ENCODE assay signal across 1 cellular context in the genomic region with DNA sequence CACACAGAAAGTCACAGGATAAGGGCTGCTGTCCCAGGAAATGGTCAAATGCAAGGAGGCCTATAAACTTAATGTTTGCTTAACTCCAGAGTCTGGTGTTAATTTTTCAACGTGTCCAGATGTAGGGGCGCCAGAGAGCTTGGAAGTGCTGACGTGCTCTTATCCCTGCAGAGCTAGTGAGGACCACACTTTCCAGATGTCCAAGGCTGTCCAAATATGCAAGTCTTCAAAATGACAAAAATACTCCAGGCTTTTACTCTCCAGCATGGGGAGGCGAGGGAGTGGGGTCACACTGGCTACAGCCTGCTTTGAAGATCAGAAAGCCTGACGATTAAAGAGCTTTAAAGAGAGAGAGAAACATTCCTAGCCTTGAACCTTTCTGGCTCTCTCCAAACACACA.
TF ChIP-seq lines count a peak whose summit lies in the region.

No MANE protein-coding gene starts in this region.

TF ChIP-seq in HepG2, 621 proteins besides CTCF, POLR2A, EP300 and RAD21 (continued from another document):
- TF ChIP-seq, protein P1, sequence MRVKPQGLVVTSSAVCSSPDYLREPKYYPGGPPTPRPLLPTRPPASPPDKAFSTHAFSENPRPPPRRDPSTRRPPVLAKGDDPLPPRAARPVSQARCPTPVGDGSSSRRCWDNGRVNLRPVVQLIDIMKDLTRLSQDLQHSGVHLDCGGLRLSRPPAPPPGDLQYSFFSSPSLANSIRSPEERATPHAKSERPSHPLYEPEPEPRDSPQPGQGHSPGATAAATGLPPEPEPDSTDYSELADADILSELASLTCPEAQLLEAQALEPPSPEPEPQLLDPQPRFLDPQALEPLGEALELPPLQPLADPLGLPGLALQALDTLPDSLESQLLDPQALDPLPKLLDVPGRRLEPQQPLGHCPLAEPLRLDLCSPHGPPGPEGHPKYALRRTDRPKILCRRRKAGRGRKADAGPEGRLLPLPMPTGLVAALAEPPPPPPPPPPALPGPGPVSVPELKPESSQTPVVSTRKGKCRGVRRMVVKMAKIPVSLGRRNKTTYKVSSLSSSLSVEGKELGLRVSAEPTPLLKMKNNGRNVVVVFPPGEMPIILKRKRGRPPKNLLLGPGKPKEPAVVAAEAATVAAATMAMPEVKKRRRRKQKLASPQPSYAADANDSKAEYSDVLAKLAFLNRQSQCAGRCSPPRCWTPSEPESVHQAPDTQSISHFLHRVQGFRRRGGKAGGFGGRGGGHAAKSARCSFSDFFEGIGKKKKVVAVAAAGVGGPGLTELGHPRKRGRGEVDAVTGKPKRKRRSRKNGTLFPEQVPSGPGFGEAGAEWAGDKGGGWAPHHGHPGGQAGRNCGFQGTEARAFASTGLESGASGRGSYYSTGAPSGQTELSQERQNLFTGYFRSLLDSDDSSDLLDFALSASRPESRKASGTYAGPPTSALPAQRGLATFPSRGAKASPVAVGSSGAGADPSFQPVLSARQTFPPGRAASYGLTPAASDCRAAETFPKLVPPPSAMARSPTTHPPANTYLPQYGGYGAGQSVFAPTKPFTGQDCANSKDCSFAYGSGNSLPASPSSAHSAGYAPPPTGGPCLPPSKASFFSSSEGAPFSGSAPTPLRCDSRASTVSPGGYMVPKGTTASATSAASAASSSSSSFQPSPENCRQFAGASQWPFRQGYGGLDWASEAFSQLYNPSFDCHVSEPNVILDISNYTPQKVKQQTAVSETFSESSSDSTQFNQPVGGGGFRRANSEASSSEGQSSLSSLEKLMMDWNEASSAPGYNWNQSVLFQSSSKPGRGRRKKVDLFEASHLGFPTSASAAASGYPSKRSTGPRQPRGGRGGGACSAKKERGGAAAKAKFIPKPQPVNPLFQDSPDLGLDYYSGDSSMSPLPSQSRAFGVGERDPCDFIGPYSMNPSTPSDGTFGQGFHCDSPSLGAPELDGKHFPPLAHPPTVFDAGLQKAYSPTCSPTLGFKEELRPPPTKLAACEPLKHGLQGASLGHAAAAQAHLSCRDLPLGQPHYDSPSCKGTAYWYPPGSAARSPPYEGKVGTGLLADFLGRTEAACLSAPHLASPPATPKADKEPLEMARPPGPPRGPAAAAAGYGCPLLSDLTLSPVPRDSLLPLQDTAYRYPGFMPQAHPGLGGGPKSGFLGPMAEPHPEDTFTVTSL (CRISPR knock-in tag; IDR thresholded peaks at IDR 0.05; ENCODE audit: borderline replicate concordance), result peak; percentile 19; the same call in 1 of the 2 replicates
- TF ChIP-seq PHF21A (CRISPR knock-in tag; IDR thresholded peaks at IDR 0.05) (peak; percentile 59), ZUFSP (CRISPR knock-in tag; IDR thresholded peaks at IDR 0.05; ENCODE audit: borderline replicate concordance) (no peak), SKIL (CRISPR knock-in tag; IDR thresholded peaks at IDR 0.05; ENCODE audit: borderline replicate concordance) (no peak), FOXA3 (CRISPR knock-in tag; IDR thresholded peaks at IDR 0.05) (0 out of 2 replicates have a peak, but pooled peaks have one; percentile 12), PAF1 (CRISPR knock-in tag; IDR thresholded peaks at IDR 0.05) (no peak), ZNF788 (CRISPR knock-in tag; IDR thresholded peaks at IDR 0.05; ENCODE audit: borderline replicate concordance) (peak; percentile 39; the same call in 1 of the 2 replicates), TBX2 (CRISPR knock-in tag; IDR thresholded peaks at IDR 0.05; ENCODE audit: borderline replicate concordance) (peak; percentile 59), XRCC5 (optimal IDR thresholded peaks at IDR 0.05; ENCODE audit: low read length) (peak; percentile 52), STAG1 (CRISPR knock-in tag; IDR thresholded peaks at IDR 0.05) (peak; percentile 79), NR2F1 (CRISPR knock-in tag; IDR thresholded peaks at IDR 0.05) (peak in 1 of 2 experiments; percentile 48; a peak in 1 of 4 replicates), RXRB (CRISPR knock-in tag; IDR thresholded peaks at IDR 0.05; ENCODE audit: borderline replicate concordance) (peak; percentile 38; the same call in 1 of the 2 replicates), TGIF2 (CRISPR knock-in tag; IDR thresholded peaks at IDR 0.05) (no peak), ZNF136 (CRISPR knock-in tag; IDR thresholded peaks at IDR 0.05; ENCODE audit: low read depth) (0 out of 2 replicates have a peak, but pooled peaks have one; percentile 36), SMC3 (IDR thresholded peaks at IDR 0.05; ENCODE audit: low read length) (peak; percentile 48; the same call in 1 of the 2 replicates), SMAD3 (CRISPR knock-in tag; IDR thresholded peaks at IDR 0.05) (no peak; the same call in 1 of the 2 replicates), RNF2 (conservative IDR thresholded peaks at IDR 0.05; ENCODE audit: low read depth) (no peak), MEF2D (CRISPR knock-in tag; IDR thresholded peaks at IDR 0.05) (0 out of 2 replicates have a peak, but pooled peaks have one; percentile 21), ZNF30 (CRISPR knock-in tag; IDR thresholded peaks at IDR 0.05) (no peak), MAFK (conservative IDR thresholded peaks at IDR 0.05 in 1 of 2, IDR thresholded peaks at IDR 0.05 in 1 of 2; ENCODE audit: low read length in 2 of 2) (peak; percentile 68 to 73), ZNF12 (CRISPR knock-in tag; IDR thresholded peaks at IDR 0.05) (no peak), POGZ (CRISPR knock-in tag; IDR thresholded peaks at IDR 0.05) (0 out of 2 replicates have a peak, but pooled peaks have one; percentile 13), ZNF367 (CRISPR knock-in tag; IDR thresholded peaks at IDR 0.05; ENCODE audit: borderline replicate concordance) (no peak), PITX1 (CRISPR knock-in tag; IDR thresholded peaks at IDR 0.05) (0 out of 2 replicates have a peak, but pooled peaks have one; percentile 29)
- TF ChIP-seq, protein P2, sequence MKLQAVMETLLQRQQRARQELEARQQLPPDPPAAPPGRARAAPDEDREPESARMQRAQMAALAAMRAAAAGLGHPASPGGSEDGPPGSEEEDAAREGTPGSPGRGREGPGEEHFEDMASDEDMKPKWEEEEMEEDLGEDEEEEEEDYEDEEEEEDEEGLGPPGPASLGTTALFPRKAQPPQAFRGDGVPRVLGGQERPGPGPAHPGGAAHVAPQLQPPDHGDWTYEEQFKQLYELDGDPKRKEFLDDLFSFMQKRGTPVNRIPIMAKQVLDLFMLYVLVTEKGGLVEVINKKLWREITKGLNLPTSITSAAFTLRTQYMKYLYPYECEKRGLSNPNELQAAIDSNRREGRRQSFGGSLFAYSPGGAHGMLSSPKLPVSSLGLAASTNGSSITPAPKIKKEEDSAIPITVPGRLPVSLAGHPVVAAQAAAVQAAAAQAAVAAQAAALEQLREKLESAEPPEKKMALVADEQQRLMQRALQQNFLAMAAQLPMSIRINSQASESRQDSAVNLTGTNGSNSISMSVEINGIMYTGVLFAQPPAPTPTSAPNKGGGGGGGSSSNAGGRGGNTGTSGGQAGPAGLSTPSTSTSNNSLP (IDR thresholded peaks at IDR 0.05; ENCODE audit: low read depth, low read length), result peak; percentile 37; the same call in 1 of the 2 replicates
- TF ChIP-seq, protein P3, sequence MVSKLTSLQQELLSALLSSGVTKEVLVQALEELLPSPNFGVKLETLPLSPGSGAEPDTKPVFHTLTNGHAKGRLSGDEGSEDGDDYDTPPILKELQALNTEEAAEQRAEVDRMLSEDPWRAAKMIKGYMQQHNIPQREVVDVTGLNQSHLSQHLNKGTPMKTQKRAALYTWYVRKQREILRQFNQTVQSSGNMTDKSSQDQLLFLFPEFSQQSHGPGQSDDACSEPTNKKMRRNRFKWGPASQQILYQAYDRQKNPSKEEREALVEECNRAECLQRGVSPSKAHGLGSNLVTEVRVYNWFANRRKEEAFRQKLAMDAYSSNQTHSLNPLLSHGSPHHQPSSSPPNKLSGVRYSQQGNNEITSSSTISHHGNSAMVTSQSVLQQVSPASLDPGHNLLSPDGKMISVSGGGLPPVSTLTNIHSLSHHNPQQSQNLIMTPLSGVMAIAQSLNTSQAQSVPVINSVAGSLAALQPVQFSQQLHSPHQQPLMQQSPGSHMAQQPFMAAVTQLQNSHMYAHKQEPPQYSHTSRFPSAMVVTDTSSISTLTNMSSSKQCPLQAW (CRISPR knock-in tag; IDR thresholded peaks at IDR 0.05), result no peak
- TF ChIP-seq, protein P4, sequence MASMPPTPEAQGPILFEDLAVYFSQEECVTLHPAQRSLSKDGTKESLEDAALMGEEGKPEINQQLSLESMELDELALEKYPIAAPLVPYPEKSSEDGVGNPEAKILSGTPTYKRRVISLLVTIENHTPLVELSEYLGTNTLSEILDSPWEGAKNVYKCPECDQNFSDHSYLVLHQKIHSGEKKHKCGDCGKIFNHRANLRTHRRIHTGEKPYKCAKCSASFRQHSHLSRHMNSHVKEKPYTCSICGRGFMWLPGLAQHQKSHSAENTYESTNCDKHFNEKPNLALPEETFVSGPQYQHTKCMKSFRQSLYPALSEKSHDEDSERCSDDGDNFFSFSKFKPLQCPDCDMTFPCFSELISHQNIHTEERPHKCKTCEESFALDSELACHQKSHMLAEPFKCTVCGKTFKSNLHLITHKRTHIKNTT (CRISPR knock-in tag; IDR thresholded peaks at IDR 0.05), result no peak
- TF ChIP-seq, protein P5, sequence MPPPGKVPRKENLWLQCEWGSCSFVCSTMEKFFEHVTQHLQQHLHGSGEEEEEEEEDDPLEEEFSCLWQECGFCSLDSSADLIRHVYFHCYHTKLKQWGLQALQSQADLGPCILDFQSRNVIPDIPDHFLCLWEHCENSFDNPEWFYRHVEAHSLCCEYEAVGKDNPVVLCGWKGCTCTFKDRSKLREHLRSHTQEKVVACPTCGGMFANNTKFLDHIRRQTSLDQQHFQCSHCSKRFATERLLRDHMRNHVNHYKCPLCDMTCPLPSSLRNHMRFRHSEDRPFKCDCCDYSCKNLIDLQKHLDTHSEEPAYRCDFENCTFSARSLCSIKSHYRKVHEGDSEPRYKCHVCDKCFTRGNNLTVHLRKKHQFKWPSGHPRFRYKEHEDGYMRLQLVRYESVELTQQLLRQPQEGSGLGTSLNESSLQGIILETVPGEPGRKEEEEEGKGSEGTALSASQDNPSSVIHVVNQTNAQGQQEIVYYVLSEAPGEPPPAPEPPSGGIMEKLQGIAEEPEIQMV (CRISPR knock-in tag; IDR thresholded peaks at IDR 0.05; ENCODE audit: low read depth), result no peak
